ENCODE assay signal across 8 cellular contexts in genomic region chr5:59798862-59799667, GRCh38.
DNase-seq lines count a peak whose midpoint lies in the region; ATAC-seq, FAIRE-seq and TF ChIP-seq lines count a peak whose summit lies in the region.

No MANE protein-coding gene starts in this region.

- dilution Hi-C loops in endothelial cell of umbilical vein (cut with MboI; ENCODE audit: extremely low pct_ligation_motif_present, low sequenced_read_pairs), result no loop called here

- DNase-seq in NAMALWA (ENCODE audit: low spot score) (peak; percentile 50), endothelial cell of umbilical vein (ENCODE audit: low read depth, low spot score) (peak; percentile 75), smooth muscle cell (lab: John Stamatoyannopoulos, UW; ENCODE audit: unreplicated experiment) (no peak), globus pallidus (ENCODE audit: low spot score) (no peak), G401 (ENCODE audit: low spot score) (no peak), NCI-H1436 treated with DMSO at 0.1 percent for 48 hours (lab: John Stamatoyannopoulos, UW) (no peak)

- FAIRE-seq in endothelial cell of umbilical vein (lab: Jason Lieb, UNC), result no peak

- ATAC-seq in GM18498 (IDR thresholded peaks at IDR 0.05; ENCODE audit: unreplicated experiment), result peak; percentile 82
- peak; percentile 64 for ATAC-seq in GM21717 (IDR thresholded peaks at IDR 0.05; ENCODE audit: unreplicated experiment)

- intact Hi-C loops in endothelial cell of umbilical vein (cut with micrococcal nuclease), result loop anchor here (1.0 to 10.0 kb wide), 5 partner anchors 9 to 764 kb away; no protein-coding TSS in a partner anchor

- peaks cover 22% of the 10 kb centered on the region for H3K4me1 ChIP-seq in endothelial cell of umbilical vein (ENCODE audit: control insufficient read depth, extremely low read depth, insufficient read depth, low read length)
- H3K4me1 ChIP-seq in smooth muscle cell (ENCODE audit: low read depth), result peaks cover 9% of the 10 kb centered on the region

- CTCF ChIA-PET in endothelial cell of umbilical vein (lab: Charles Lee), result interaction anchor here (1.0 to 4.6 kb wide), 11 partner anchors 9 to 907 kb away, joined by 3 to 74 read pairs (median 11); no protein-coding TSS in a partner anchor

- WGBS in smooth muscle cell (ENCODE audit: low lambda C conversion rate), result 52% methylated on average over 5 of the region's 5 CpGs

- H3K36me3 ChIP-seq in endothelial cell of umbilical vein (ENCODE audit: control insufficient read depth in 2 of 2, extremely low read depth in 1 of 2, insufficient read depth in 2 of 2, low read length in 2 of 2) (no peaks in the 10 kb centered on the region), smooth muscle cell (ENCODE audit: low read depth) (no peaks in the 10 kb centered on the region)

- no peaks in the 10 kb centered on the region for H3K79me2 ChIP-seq in endothelial cell of umbilical vein (ENCODE audit: control insufficient read depth, insufficient read depth, low read length)
- no peaks in the 10 kb centered on the region for H3K79me2 ChIP-seq in smooth muscle cell (ENCODE audit: low read depth)

- in situ Hi-C loops in G401 (cut with HindIII; ENCODE audit: low sequenced_read_pairs), result no loop called here

- H3K27ac ChIP-seq in endothelial cell of umbilical vein (ENCODE audit: insufficient read depth, low read depth, low read length), result peak overlapping the region; percentile 62
- H3K27ac ChIP-seq in smooth muscle cell (ENCODE audit: low read depth), result peak overlapping the region; percentile 64

- TF ChIP-seq POLR2A in endothelial cell of umbilical vein (IDR thresholded peaks at IDR 0.05; ENCODE audit: low read depth, low read length), result no peak

- no TSS peak for BruUV-seq in endothelial cell of umbilical vein (replicated peaks; lab: Mats Ljungman, UMichigan)

- H2AFZ ChIP-seq in endothelial cell of umbilical vein (ENCODE audit: low read depth, low read length) (peak overlapping the region; percentile 74), smooth muscle cell (ENCODE audit: low read depth) (peak overlapping the region; percentile 60)

- H3K9me3 ChIP-seq in endothelial cell of umbilical vein (replicated peaks; ENCODE audit: control insufficient read depth, insufficient read depth, low read length), result no peaks in the 10 kb centered on the region
- H3K9me3 ChIP-seq in smooth muscle cell (replicated peaks; ENCODE audit: low read depth), result no peaks in the 10 kb centered on the region

- H3K4me2 ChIP-seq in endothelial cell of umbilical vein (ENCODE audit: insufficient read depth, low read length) (peak overlapping the region; percentile 94), smooth muscle cell (peak overlapping the region; percentile 64)

- POLR2A ChIA-PET in endothelial cell of umbilical vein (lab: Charles Lee), result no interaction called here

- no peak for TF ChIP-seq CTCF in endothelial cell of umbilical vein (IDR thresholded peaks at IDR 0.05; ENCODE audit: extremely low read depth in 1 of 2, insufficient read depth in 1 of 2, low read depth in 1 of 2, low read length in 2 of 2)
- TF ChIP-seq CTCF in smooth muscle cell (IDR thresholded peaks at IDR 0.05; ENCODE audit: borderline replicate concordance, insufficient read depth, poor library complexity, severe bottlenecking), result no peak

- H3K9ac ChIP-seq in endothelial cell of umbilical vein (replicated peaks; ENCODE audit: extremely low read depth, insufficient read depth, low read length) (peak overlapping the region; percentile 48), smooth muscle cell (ENCODE audit: low read depth) (no peak overlapping the region)

- H3K27me3 ChIP-seq in endothelial cell of umbilical vein (ENCODE audit: control insufficient read depth in 2 of 2, insufficient read depth in 2 of 2, low read length in 2 of 2) (no peaks in the 10 kb centered on the region), smooth muscle cell (ENCODE audit: low read depth) (no peaks in the 10 kb centered on the region)

- no peaks in the 10 kb centered on the region for H3K9me1 ChIP-seq in endothelial cell of umbilical vein (replicated peaks; ENCODE audit: control insufficient read depth, extremely low read depth, insufficient read depth, low read length)

- no peaks in the 10 kb centered on the region for H3F3A ChIP-seq in smooth muscle cell (ENCODE audit: low read depth)

- H3K4me3 ChIP-seq in endothelial cell of umbilical vein (replicated peaks in 1 of 3; ENCODE audit: insufficient read depth in 1 of 3, low read depth in 1 of 3, low read length in 3 of 3), result peak overlapping the region in 1 of 3 experiments; percentile 4
- H3K4me3 ChIP-seq in smooth muscle cell, result no peak overlapping the region

- no peaks in the 10 kb centered on the region for H4K20me1 ChIP-seq in endothelial cell of umbilical vein (replicated peaks; ENCODE audit: control insufficient read depth, extremely low read depth, insufficient read depth, low read length)
- no peaks in the 10 kb centered on the region for H4K20me1 ChIP-seq in smooth muscle cell (ENCODE audit: low read depth)

TF ChIP-seq in endothelial cell of umbilical vein, 7 proteins besides CTCF, POLR2A, EP300 and RAD21:
- no peak for TF ChIP-seq GATA2 (IDR thresholded peaks at IDR 0.05; ENCODE audit: insufficient read depth, insufficient read length, low read depth, low read length)

Comparison
In these comparisons a context has a peak if more than half of its experiments do, and no peak if none do; other contexts are left out.
1. DNase-seq: peak in NAMALWA (single experiment) and endothelial cell of umbilical vein (single experiment); none in smooth muscle cell (single experiment), globus pallidus (single experiment), G401 (single experiment) and NCI-H1436 treated with DMSO at 0.1 percent for 48 hours (single experiment).